ENCODE assay signal across 20 cellular contexts in the genomic region with DNA sequence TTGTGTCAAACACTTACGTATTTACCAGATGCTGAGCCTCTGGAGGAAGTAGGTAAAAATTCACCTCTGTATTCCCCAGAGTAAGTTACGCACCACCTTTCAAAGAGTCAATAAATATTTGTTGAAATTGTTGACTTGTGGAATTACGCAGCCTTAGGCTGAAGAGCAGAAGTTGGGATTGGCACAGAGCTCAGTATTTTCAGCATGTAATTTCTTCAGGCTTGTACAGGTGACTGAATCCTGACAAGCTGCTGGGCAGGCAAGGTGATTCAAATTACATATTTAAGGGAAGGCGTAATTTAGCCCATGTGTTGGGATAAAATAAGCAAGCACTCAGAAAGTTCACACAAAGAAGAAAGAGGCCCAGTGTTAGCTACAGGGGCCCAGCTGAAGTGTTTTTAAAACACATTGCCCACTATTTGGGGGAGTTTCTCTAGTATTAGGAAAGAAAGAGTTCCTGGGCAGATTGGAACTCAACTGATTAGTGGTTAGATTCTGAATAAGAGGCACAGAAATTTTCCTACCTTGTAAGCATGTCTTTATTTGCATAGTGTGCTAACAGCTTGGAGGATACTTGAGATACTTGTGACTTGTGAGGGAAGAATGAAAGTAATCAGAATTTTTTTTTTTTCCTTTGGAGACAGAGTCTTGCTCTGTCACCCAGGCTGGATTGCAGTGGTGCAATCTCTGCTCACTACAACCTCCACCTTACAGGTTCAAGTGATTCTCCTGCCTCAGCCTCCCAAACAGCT.
A peak's percentile ranks its signal among the peaks of the same experiment; 100 is the strongest.
DNase-seq lines count a peak whose midpoint lies in the region; ATAC-seq, FAIRE-seq and TF ChIP-seq lines count a peak whose summit lies in the region.
"Had no signal": no experiment of that assay in that cellular context is flagged by ENCODE, and none has a peak within 500 bp of the region (broad histone marks: within the 10 kb centered on the region; RNA-seq: fewer than 3 reads in every experiment).

No MANE protein-coding gene starts in this region.

- no peak overlapping the region for H3K4me2 ChIP-seq in HepG2 (ENCODE audit: low read depth, low read length)
- H3K4me2 ChIP-seq in trophoblast cell (ENCODE audit: low read length): no peak overlapping the region

- no peak for TF ChIP-seq POLR2A in right lobe of liver (IDR thresholded peaks at IDR 0.05)
- TF ChIP-seq POLR2A in HepG2 (IDR thresholded peaks at IDR 0.05; ENCODE audit: insufficient read depth in 1 of 2, low read depth in 2 of 2, low read length in 2 of 2): no peak

- no peak overlapping the region for H3K4ac ChIP-seq in trophoblast cell (ENCODE audit: low read depth, low read length)

- CTCF ChIA-PET in HepG2 (lab: Yijun Ruan, JAX; ENCODE audit: low intra/inter-chr PET ratio, low total read pairs): no interaction called here

- H3K18ac ChIP-seq in trophoblast cell (ENCODE audit: low read length): no peak overlapping the region

- no TSS peak for BruUV-seq in HepG2 (replicated peaks; lab: Mats Ljungman, UMichigan)

- no peak overlapping the region for H4K12ac ChIP-seq in trophoblast cell (ENCODE audit: low read depth, low read length)

- FAIRE-seq in HepG2 (lab: Jason Lieb, UNC) (no peak), RCC 7860 (lab: Jason Lieb, UNC) (no peak)
- FAIRE-seq: D721Med, GM12892, HTR-8/SVneo had no signal

- in situ Hi-C loops in HepG2 (cut with HindIII; ENCODE audit: extremely low pct_ligation_motif_present, low pct_unique_long_range_greater_than_20kb): no loop called here

- no peaks in the 10 kb centered on the region for H4K20me1 ChIP-seq in HepG2 (ENCODE audit: insufficient read depth, low read length)

- no peak overlapping the region for H3K14ac ChIP-seq in trophoblast cell (ENCODE audit: low read length)

- H4K8ac ChIP-seq in trophoblast cell (ENCODE audit: low read depth, low read length): no peak overlapping the region

- H3K9ac ChIP-seq in HepG2 (ENCODE audit: insufficient read depth, low read depth, low read length): no peak overlapping the region
- no peak overlapping the region for H3K9ac ChIP-seq in trophoblast cell (ENCODE audit: low read length)

- no peak overlapping the region for H2BK120ac ChIP-seq in trophoblast cell (ENCODE audit: insufficient read depth, low read length, poor library complexity)

- no peak for TF ChIP-seq RAD21 in HepG2 (CRISPR knock-in tag; IDR thresholded peaks at IDR 0.05)

- DNase-seq in right lobe of liver: no peak
- DNase-seq in HepG2 (ENCODE audit: low spot score): no peak
- DNase-seq in epithelial cell of esophagus (ENCODE audit: low read depth): peak; percentile 1
- DNase-seq in trophoblast cell: peak; percentile 66 to 87
- DNase-seq in NCI-H128 (lab: John Stamatoyannopoulos, UW; ENCODE audit: unreplicated experiment): no peak
- DNase-seq in RCC 7860 (ENCODE audit: low spot score): no peak
- DNase-seq in mucosa of gallbladder (ENCODE audit: low spot score): no peak
- DNase-seq: CD8-positive, alpha-beta T cell; COR-L47; DMS153; DMS79 treated with DMSO at 0.1 percent for 48 hours; EL; GDM1; HCEC 1CT; HFFc6 had no signal

- H3K4me1 ChIP-seq in right lobe of liver: peaks cover 0 to 9% (median 2%) of the 10 kb centered on the region in 4 donors
- no peaks in the 10 kb centered on the region for H3K4me1 ChIP-seq in HepG2 (ENCODE audit: insufficient read depth, low read length)
- no peaks in the 10 kb centered on the region for H3K4me1 ChIP-seq in trophoblast cell (ENCODE audit: control insufficient read depth in 1 of 2, insufficient read depth in 2 of 2, low read length in 2 of 2)

- H2AK5ac ChIP-seq in trophoblast cell (ENCODE audit: low read length): no peak overlapping the region

- H3K27ac ChIP-seq in right lobe of liver (peak overlapping the region in 1 of 3 donors; percentile 21), HepG2 (ENCODE audit: extremely low read length, insufficient read depth, low read length) (no peak overlapping the region), trophoblast cell (ENCODE audit: low read depth, low read length) (no peak overlapping the region)
- H3K27ac ChIP-seq: 22Rv1 had no signal

- H3K27me3 ChIP-seq in right lobe of liver: no peaks in the 10 kb centered on the region
- H3K27me3 ChIP-seq in HepG2 (ENCODE audit: control insufficient read depth in 1 of 2, insufficient read depth in 2 of 2, low read length in 2 of 2): no peaks in the 10 kb centered on the region
- no peaks in the 10 kb centered on the region for H3K27me3 ChIP-seq in trophoblast cell (ENCODE audit: insufficient read depth, low read length)

- H2BK5ac ChIP-seq in trophoblast cell (ENCODE audit: low read depth, low read length, poor library complexity): no peak overlapping the region

- H2BK12ac ChIP-seq in trophoblast cell (ENCODE audit: low read length): no peak overlapping the region

- ATAC-seq in right lobe of liver: peak; percentile 83 to 95 (median 90)
- no peak for ATAC-seq in HepG2
- ATAC-seq in GM21381 (IDR thresholded peaks at IDR 0.05; ENCODE audit: unreplicated experiment): no peak
- ATAC-seq: CD8-positive, alpha-beta T cell had no signal

- no peaks in the 10 kb centered on the region for H3K36me3 ChIP-seq in right lobe of liver
- H3K36me3 ChIP-seq in HepG2 (replicated peaks in 1 of 2; ENCODE audit: control insufficient read depth in 1 of 2, insufficient read depth in 2 of 2, low read length in 2 of 2): no peaks in the 10 kb centered on the region
- no peaks in the 10 kb centered on the region for H3K36me3 ChIP-seq in trophoblast cell (ENCODE audit: control insufficient read depth in 1 of 2, insufficient read depth in 2 of 2, low read length in 2 of 2)

- 35% methylated on average over 4 of the region's 4 CpGs for WGBS in right lobe of liver (ENCODE audit: insufficient coverage, low coverage, low lambda C conversion rate, missing lambda C conversion rate)
- WGBS in HepG2 (ENCODE audit: low lambda C conversion rate): 6% methylated on average over 4 of the region's 4 CpGs
- WGBS in trophoblast cell (ENCODE audit: extremely low coverage, insufficient coverage, insufficient read length): no CpG with 5 or more reads among the region's 4 CpGs

- H3K9me3 ChIP-seq in right lobe of liver (no peaks in the 10 kb centered on the region), HepG2 (ENCODE audit: low read length) (no peaks in the 10 kb centered on the region), trophoblast cell (ENCODE audit: insufficient read depth, low read depth, low read length) (no peaks in the 10 kb centered on the region)

- no peak overlapping the region for H4K91ac ChIP-seq in trophoblast cell (ENCODE audit: low read depth, low read length)

- H2AFZ ChIP-seq in HepG2 (ENCODE audit: low read length) (no peak overlapping the region), trophoblast cell (ENCODE audit: insufficient read depth, low read length, poor library complexity) (no peak overlapping the region)

- H3K79me1 ChIP-seq in trophoblast cell (ENCODE audit: low read length): no peaks in the 10 kb centered on the region

- TF ChIP-seq EP300 in HepG2 (IDR thresholded peaks at IDR 0.05; ENCODE audit: low read depth in 2 of 2, low read length in 2 of 2) (no peak), HepG2 (CRISPR knock-in tag; IDR thresholded peaks at IDR 0.05; ENCODE audit: borderline replicate concordance) (no peak)

- intact Hi-C loops in right lobe of liver (cut with DNase I): no loop called here
- intact Hi-C loops in HepG2 (cut with micrococcal nuclease; ENCODE audit: unreplicated experiment): no loop called here

- no peak overlapping the region for H3K4me3 ChIP-seq in right lobe of liver
- no peak overlapping the region for H3K4me3 ChIP-seq in HepG2 (replicated peaks in 1 of 3; ENCODE audit: insufficient read depth in 1 of 3, low read depth in 2 of 3, low read length in 3 of 3)
- H3K4me3 ChIP-seq in epithelial cell of esophagus (ENCODE audit: low read length): no peak overlapping the region
- H3K4me3 ChIP-seq in trophoblast cell (ENCODE audit: low read depth, low read length): no peak overlapping the region

- no peak overlapping the region for H3K23ac ChIP-seq in trophoblast cell (ENCODE audit: low read length)

- POLR2A ChIA-PET in HepG2 (lab: Yijun Ruan, JAX): no interaction called here

- no peak for TF ChIP-seq CTCF in right lobe of liver (IDR thresholded peaks at IDR 0.05)
- TF ChIP-seq CTCF in HepG2 (CRISPR knock-in tag; IDR thresholded peaks at IDR 0.05): no peak
- no peak for TF ChIP-seq CTCF in epithelial cell of esophagus (IDR thresholded peaks at IDR 0.05; ENCODE audit: insufficient read depth, low read depth, low read length, missing control alignments)

- H3K79me2 ChIP-seq in HepG2 (ENCODE audit: insufficient read depth, low read length) (no peaks in the 10 kb centered on the region), trophoblast cell (ENCODE audit: control insufficient read depth, insufficient read depth, low read length, poor library complexity) (no peaks in the 10 kb centered on the region)

TF ChIP-seq in HepG2, 621 proteins besides CTCF, POLR2A, EP300 and RAD21:
- TF ChIP-seq ZNF224 (CRISPR knock-in tag; IDR thresholded peaks at IDR 0.05): no peak
- no peak for TF ChIP-seq ZNF616 (CRISPR knock-in tag; IDR thresholded peaks at IDR 0.05; ENCODE audit: low read depth)
- TF ChIP-seq SIN3A (IDR thresholded peaks at IDR 0.05; ENCODE audit: borderline replicate concordance, low read depth, low read length): no peak
- TF ChIP-seq HOXA3 (CRISPR knock-in tag; IDR thresholded peaks at IDR 0.05): no peak

Comparison
In these comparisons a context has a peak if more than half of its experiments do, and no peak if none do; other contexts are left out.
1. ATAC-seq: peak in right lobe of liver (4 of 4); none in HepG2 (single experiment) and GM21381 (single experiment).
2. DNase-seq: peak in epithelial cell of esophagus (single experiment) and trophoblast cell (2 of 2); none in right lobe of liver (0 of 3), HepG2 (single experiment), NCI-H128 (single experiment), RCC 7860 (single experiment) and mucosa of gallbladder (single experiment).